In the genomic region with DNA sequence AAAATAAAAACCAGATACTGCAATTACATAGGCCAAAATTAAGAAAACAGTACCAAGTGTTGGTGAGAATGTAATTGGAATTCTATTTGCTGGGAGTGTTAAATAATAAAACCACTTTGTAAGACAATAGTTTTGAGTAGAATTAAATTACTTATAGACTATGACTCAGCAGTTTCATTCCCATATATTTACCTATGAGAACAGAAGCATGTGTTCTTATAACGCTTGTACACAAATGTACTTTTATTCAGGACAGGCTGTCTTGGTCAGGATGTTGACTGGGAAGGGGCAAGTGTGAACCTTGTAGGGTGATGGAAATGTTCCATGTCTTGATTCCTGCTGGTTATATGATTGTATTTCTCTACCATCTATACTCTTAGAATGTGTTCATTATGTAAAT, we compare ENCODE assay signal across 1 cellular context.
TF ChIP-seq lines count a peak whose summit lies in the region.

No MANE protein-coding gene starts in this region.

TF ChIP-seq in SK-N-SH, 30 proteins besides CTCF, POLR2A, EP300 and RAD21 (continued from another document):
- TF ChIP-seq YY1 (IDR thresholded peaks at IDR 0.05; ENCODE audit: low read depth) (no peak), FOXJ3 (CRISPR knock-in tag; IDR thresholded peaks at IDR 0.05) (no peak), SIN3A (IDR thresholded peaks at IDR 0.05; ENCODE audit: borderline replicate concordance, low read depth, low read length) (no peak), TCF12 (IDR thresholded peaks at IDR 0.05) (no peak), IRF3 (IDR thresholded peaks at IDR 0.05; ENCODE audit: low read depth, low read length) (no peak), POLR2AphosphoS5 (IDR thresholded peaks at IDR 0.05; ENCODE audit: low read depth, low read length) (no peak), CHD2 (IDR thresholded peaks at IDR 0.05; ENCODE audit: low read length, partially characterized antibody) (no peak), GATA2 (CRISPR knock-in tag; IDR thresholded peaks at IDR 0.05) (no peak)
